9 cellular contexts compared by ENCODE assay signal in the genomic region with DNA sequence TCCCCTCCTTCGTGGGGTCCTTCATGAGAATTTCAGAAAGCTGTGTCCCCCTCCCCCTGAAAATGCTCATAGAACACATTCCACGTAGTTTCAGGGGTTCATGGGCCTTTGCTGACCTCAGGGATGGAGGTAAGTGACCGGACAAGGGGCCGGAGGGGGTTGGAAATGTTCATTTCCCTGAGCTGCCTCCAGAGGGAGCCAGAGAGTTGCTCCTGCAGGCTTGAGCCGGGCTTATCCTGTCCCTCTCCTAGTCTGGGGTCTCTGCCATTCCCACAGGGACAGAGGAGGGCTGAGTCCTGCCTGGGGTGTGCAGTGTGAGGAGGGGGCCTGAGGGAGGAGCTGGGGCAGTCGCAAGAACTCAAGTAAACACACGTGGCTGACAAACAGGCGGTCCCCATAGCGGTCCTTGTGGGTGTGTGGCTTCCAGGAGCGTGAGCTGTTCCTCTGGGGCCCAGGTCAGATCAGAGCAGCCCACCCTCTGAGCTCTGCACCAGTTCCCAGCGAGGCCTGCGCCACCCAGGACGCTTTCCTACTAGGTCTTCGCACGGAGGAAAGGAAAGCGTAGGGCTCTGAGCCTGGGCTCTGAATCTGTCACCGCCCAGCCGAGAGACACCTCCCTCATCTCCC.
DNase-seq lines count a peak whose midpoint lies in the region; ATAC-seq and TF ChIP-seq lines count a peak whose summit lies in the region.
"Had no signal": no experiment of that assay in that cellular context is flagged by ENCODE, and none has a peak within 500 bp of the region (broad histone marks: within the 10 kb centered on the region; RNA-seq: fewer than 3 reads in every experiment).

No MANE protein-coding gene starts in this region.

- H3K27me3 Mint-ChIP-seq in nephron (ENCODE audit: low read depth) = peaks cover 67% of the 10 kb centered on the region

- TF ChIP-seq CTCF in nephron (IDR thresholded peaks at IDR 0.05; ENCODE audit: unreplicated experiment in 3 of 3) = peak; percentile 64 to 73 (median 73)

- H3K4me1 Mint-ChIP-seq in nephron = no peaks in the 10 kb centered on the region

- H3K9me3 Mint-ChIP-seq in nephron = peaks cover 2% of the 10 kb centered on the region
- H3K9me3 Mint-ChIP-seq: activated B cell treated with CpG ODN at 0.5 μM for 24 hours had no signal

- DNase-seq in NK-92 treated with Interleukin-12 subunit alpha and Interleukin-12 subunit beta, amount 100 ng/mL, for 24 hours (lab: John Stamatoyannopoulos, UW) = peak; percentile 23
- DNase-seq in NK-92 (lab: John Stamatoyannopoulos, UW; ENCODE audit: unreplicated experiment) (no peak), NAMALWA (ENCODE audit: low spot score) (peak; percentile 39), dermis blood vessel endothelial cell (peak; percentile 65), SW480 (ENCODE audit: low spot score) (no peak)
- DNase-seq: activated B cell treated with CpG ODN at 0.5 μM for 24 hours had no signal

- no peak overlapping the region for H3K4me3 Mint-ChIP-seq in nephron
- H3K4me3 Mint-ChIP-seq: activated B cell treated with CpG ODN at 0.5 μM for 24 hours had no signal

- no peak for ATAC-seq in GM19328 (IDR thresholded peaks at IDR 0.05; ENCODE audit: unreplicated experiment)
- ATAC-seq in GM18861 (IDR thresholded peaks at IDR 0.05; ENCODE audit: unreplicated experiment) = no peak

- no peak overlapping the region for H3K27ac Mint-ChIP-seq in nephron
- H3K27ac Mint-ChIP-seq: activated B cell treated with CpG ODN at 0.5 μM for 24 hours had no signal

- no peaks in the 10 kb centered on the region for H3K36me3 Mint-ChIP-seq in nephron (ENCODE audit: low read depth)

Comparison
In these comparisons a context has a peak if more than half of its experiments do, and no peak if none do; other contexts are left out.
1. DNase-seq: peak in NK-92 treated with Interleukin-12 subunit alpha and Interleukin-12 subunit beta, amount 100 ng/mL, for 24 hours (single experiment), NAMALWA (single experiment) and dermis blood vessel endothelial cell (single experiment); none in NK-92 (single experiment) and SW480 (single experiment).